Comparison of ENCODE assay signal across 8 cellular contexts in genomic region chr11:88174627-88175003, GRCh38. TPM values are rescaled to one million over a fixed set of nuclear protein-coding genes. Genes with fewer than 3 reads are reported as not detected.
A peak's percentile ranks its signal among the peaks of the same experiment; 100 is the strongest.
DNase-seq lines count a peak whose midpoint lies in the region; ATAC-seq and TF ChIP-seq lines count a peak whose summit lies in the region.

No MANE protein-coding gene starts in this region.

- peak overlapping the region; percentile 76 for H3K4me3 Mint-ChIP-seq in activated naive CD4-positive, alpha-beta T cell treated with anti-CD3 and anti-CD28 coated beads, Interleukin-2, amount 50 U/mL, for 24 hours

- TF ChIP-seq CTCF in GM10248 (IDR thresholded peaks at IDR 0.05; ENCODE audit: control extremely low read depth, extremely low read depth, low read depth, missing control alignments) = no peak

- H3K36me3 Mint-ChIP-seq in activated naive CD4-positive, alpha-beta T cell treated with anti-CD3 and anti-CD28 coated beads, Interleukin-2, amount 50 U/mL, for 24 hours = no peaks in the 10 kb centered on the region

- H3K27me3 Mint-ChIP-seq in activated naive CD4-positive, alpha-beta T cell treated with anti-CD3 and anti-CD28 coated beads, Interleukin-2, amount 50 U/mL, for 24 hours = peaks cover 5% of the 10 kb centered on the region

- POLR2A ChIA-PET in GM10248 (lab: Yijun Ruan, JAX) = interaction anchor here (0.7 kb wide), 1 partner anchor 182 kb away, joined by 7 read pairs; no protein-coding TSS in a partner anchor

- intact Hi-C loops in cardiac septum (cut with DNase I) = no loop called here
- intact Hi-C loops in posterior vena cava (cut with DNase I) = loop anchor here in 1 of 2 donors (5.0 kb wide), 1 partner anchor 1257 kb away; no protein-coding TSS in a partner anchor

- H3K27ac Mint-ChIP-seq in activated naive CD4-positive, alpha-beta T cell treated with anti-CD3 and anti-CD28 coated beads, Interleukin-2, amount 50 U/mL, for 24 hours = no peak overlapping the region

- CTCF ChIA-PET in GM10248 (lab: Yijun Ruan, JAX) = interaction anchor here (1.0 to 1.6 kb wide), 2 partner anchors 33 to 69 kb away, joined by 3 to 4 read pairs; no protein-coding TSS in a partner anchor

- peak; percentile 55 for ATAC-seq in GM21825 (IDR thresholded peaks at IDR 0.05; ENCODE audit: unreplicated experiment)

- peaks cover 17% of the 10 kb centered on the region for H3K4me1 Mint-ChIP-seq in activated naive CD4-positive, alpha-beta T cell treated with anti-CD3 and anti-CD28 coated beads, Interleukin-2, amount 50 U/mL, for 24 hours

- peak; percentile 38 for DNase-seq in GM10248 (ENCODE audit: extremely low spot score)
- DNase-seq in NCI-H345 (lab: John Stamatoyannopoulos, UW) = peak; percentile 58
- peak; percentile 78 for DNase-seq in cardiac septum (ENCODE audit: low spot score)
- peak; percentile 93 for DNase-seq in posterior vena cava (ENCODE audit: low spot score)
- no peak for DNase-seq in T1000 (lab: John Stamatoyannopoulos, UW)
- DNase-seq in HuH-7.5 (ENCODE audit: low spot score) = no peak

- H3K9me3 Mint-ChIP-seq in activated naive CD4-positive, alpha-beta T cell treated with anti-CD3 and anti-CD28 coated beads, Interleukin-2, amount 50 U/mL, for 24 hours = no peaks in the 10 kb centered on the region

RNA-seq across cellular contexts. Expression of gene RAB38, which starts 0.6 kb away (rescaled TPM):
- 0.22 TPM for total RNA-seq in cardiac septum
- total RNA-seq in posterior vena cava = under 1 TPM; 0.86 to 0.97 TPM

Comparison
In these comparisons a context has a peak if more than half of its experiments do, and no peak if none do; other contexts are left out.
1. DNase-seq: peak in GM10248 (single experiment), NCI-H345 (single experiment), cardiac septum (single experiment) and posterior vena cava (single experiment); none in T1000 (single experiment) and HuH-7.5 (single experiment).